17 cellular contexts compared by ENCODE assay signal in the genomic region with DNA sequence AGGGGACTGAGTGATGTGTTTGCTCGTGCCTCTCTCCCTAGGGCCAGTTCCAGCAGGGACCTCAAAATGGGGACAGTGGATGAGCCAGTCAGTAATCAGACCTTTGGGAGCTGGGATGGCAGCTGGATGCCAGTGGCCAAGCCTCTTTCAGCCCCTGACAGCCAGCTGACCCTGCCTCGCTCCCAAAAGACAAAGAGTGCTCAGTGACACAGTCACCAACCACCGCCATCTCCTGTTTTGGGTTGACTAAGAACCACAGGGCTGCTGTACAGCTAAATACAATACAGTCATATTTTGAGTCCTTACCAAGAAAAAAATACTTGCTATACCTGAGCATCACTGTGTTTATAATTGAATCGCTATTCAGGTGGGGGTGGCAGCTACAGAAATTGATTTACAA.
"Had no signal": no experiment of that assay in that cellular context is flagged by ENCODE, and none has a peak within 500 bp of the region (broad histone marks: within the 10 kb centered on the region; RNA-seq: fewer than 3 reads in every experiment).

No MANE protein-coding gene starts in this region.

- H3K9me3 Mint-ChIP-seq: activated CD4-positive, alpha-beta T cell treated with anti-CD3 and anti-CD28 coated beads, Interleukin-2, amount 10 ng/mL, durations not matched to agents 24 days and 14 days; activated naive CD8-positive, alpha-beta T cell treated with anti-CD3 and anti-CD28 coated beads, Interleukin-2, amount 10 ng/mL, durations not matched to agents 7 days and 5 days; memory B cell; nephron; WTC11 had no signal

- H3K27ac ChIP-seq: cardiac muscle cell, coronary artery, ovary, skin epidermis had no signal

- H3K27me3 Mint-ChIP-seq: memory B cell had no signal

- DNase-seq: activated CD4-positive, alpha-beta T cell treated with anti-CD3 and anti-CD28 coated beads, Interleukin-2, amount 10 ng/mL, durations not matched to agents 24 days and 14 days; activated gamma-delta T cell; activated naive CD8-positive, alpha-beta T cell treated with anti-CD3 and anti-CD28 coated beads, Interleukin-2, amount 10 ng/mL, durations not matched to agents 7 days and 5 days; activated T-cell treated with anti-CD3 and anti-CD28 coated beads, Interleukin-2, amount 50 U/mL, for 1 hour; effector memory CD4-positive, alpha-beta T cell; ovary; Right ventricle myocardium superior; stimulated activated CD4-positive, alpha-beta T cell treated with anti-CD3 and anti-CD28 coated beads, Interleukin-4, amount 100 ng/mL, for 4 hours; trophoblast cell had no signal

- H3K4me1 Mint-ChIP-seq: activated CD4-positive, alpha-beta T cell treated with anti-CD3 and anti-CD28 coated beads, Interleukin-2, amount 10 ng/mL, durations not matched to agents 24 days and 14 days; activated naive CD8-positive, alpha-beta T cell treated with anti-CD3 and anti-CD28 coated beads, Interleukin-2, amount 10 ng/mL, durations not matched to agents 7 days and 5 days; nephron; WTC11 had no signal

- H3K36me3 Mint-ChIP-seq: activated naive CD8-positive, alpha-beta T cell treated with anti-CD3 and anti-CD28 coated beads, Interleukin-2, amount 10 ng/mL, durations not matched to agents 7 days and 5 days; WTC11 had no signal

- H3K4me3 Mint-ChIP-seq: activated CD4-positive, alpha-beta T cell treated with anti-CD3 and anti-CD28 coated beads, Interleukin-2, amount 10 ng/mL, durations not matched to agents 24 days and 14 days; activated naive CD8-positive, alpha-beta T cell treated with anti-CD3 and anti-CD28 coated beads, Interleukin-2, amount 10 ng/mL, durations not matched to agents 7 days and 5 days; memory B cell; nephron; WTC11 had no signal

- ATAC-seq: left lobe of liver, SK-N-SH treated with all-trans-retinoic acid at 6 μM for 48 hours, WTC11 had no signal

- H3K27ac Mint-ChIP-seq: activated CD4-positive, alpha-beta T cell treated with anti-CD3 and anti-CD28 coated beads, Interleukin-2, amount 10 ng/mL, durations not matched to agents 24 days and 14 days; activated naive CD8-positive, alpha-beta T cell treated with anti-CD3 and anti-CD28 coated beads, Interleukin-2, amount 10 ng/mL, durations not matched to agents 7 days and 5 days; memory B cell; WTC11 had no signal
